Comparison of ENCODE assay signal across 8 cellular contexts in the genomic region with DNA sequence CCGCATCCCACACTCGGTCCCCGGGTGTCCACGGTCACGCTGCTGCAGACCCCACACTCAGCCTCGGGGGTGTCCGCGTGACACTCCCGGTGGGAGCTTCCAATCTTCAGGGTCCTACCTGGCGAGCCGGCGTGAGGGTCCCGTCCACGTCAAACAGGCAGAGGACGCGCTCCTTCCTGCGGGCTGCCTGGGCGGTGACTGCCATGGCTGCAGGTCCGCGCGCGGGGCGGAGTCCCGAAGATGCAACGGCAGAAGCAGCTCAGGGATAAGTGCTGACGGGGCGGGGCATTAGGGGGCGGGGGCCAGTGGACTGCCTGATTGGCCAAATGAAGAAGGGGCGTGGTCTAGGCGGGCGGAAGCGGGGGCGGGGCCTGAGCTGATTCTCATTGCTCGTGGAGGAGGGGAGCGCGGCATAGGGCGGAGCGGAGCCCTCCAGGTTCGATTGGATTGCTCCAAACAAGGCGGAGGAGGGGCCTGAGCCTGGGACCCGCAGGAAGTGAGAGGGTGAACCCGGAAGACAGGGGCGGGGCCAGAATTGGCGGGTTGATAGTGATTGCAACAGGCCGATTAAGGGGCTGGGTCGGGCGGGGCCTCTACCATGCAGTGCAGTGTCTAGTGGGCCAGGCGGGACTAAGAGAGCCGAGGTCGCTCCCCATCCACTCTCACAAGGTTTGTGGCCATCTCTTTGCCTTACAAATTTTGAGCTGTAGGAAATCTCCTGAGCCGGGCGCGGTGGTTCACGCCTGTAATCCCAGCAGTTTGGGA. TPM values are rescaled to one million over a fixed set of nuclear protein-coding genes. Genes with fewer than 3 reads are reported as not detected.
DNase-seq lines count a peak whose midpoint lies in the region; ATAC-seq, FAIRE-seq and TF ChIP-seq lines count a peak whose summit lies in the region.

A gene (minus strand): TSS at position 240 of the 765 bp plus-strand sequence. CDS start 35 bp downstream, at position 205.

- TF ChIP-seq EP300 in upper lobe of left lung (IDR thresholded peaks at IDR 0.05) = no peak

- TF ChIP-seq CTCF in adrenal gland (IDR thresholded peaks at IDR 0.05) = no peak
- no peak for TF ChIP-seq CTCF in heart right ventricle (IDR thresholded peaks at IDR 0.05)
- TF ChIP-seq CTCF in upper lobe of left lung (IDR thresholded peaks at IDR 0.05) = no peak

- WGBS in adrenal gland, 4 donors = 1 to 4% (median 1%) methylated on average over 11 to 54 of the region's 54 CpGs
- 0 to 1% methylated on average over 54 of the region's 54 CpGs for WGBS in heart right ventricle, 2 donors
- 0 to 2% methylated on average over 10 to 48 of the region's 54 CpGs for WGBS in upper lobe of left lung, 2 donors

- intact Hi-C loops in adrenal gland (cut with DNase I) (loop anchor here in 1 of 2 donors (10.0 kb wide), 1 partner anchor 45 kb away; a partner anchor contains a TSS), heart right ventricle (cut with DNase I) (loop anchor here in 7 of 10 donors (1.0 to 10.0 kb wide), 5 partner anchors 42 to 195 kb away; a partner anchor contains a TSS), posterior cingulate gyrus (cut with DNase I) (loop anchor here (5.0 kb wide), 1 partner anchor 47 kb away; a partner anchor contains a TSS)

- H3K36me3 ChIP-seq in adrenal gland (replicated peaks in 1 of 2) = no peaks in the 10 kb centered on the region
- H3K36me3 ChIP-seq in heart right ventricle = peaks cover 0 to 8% (median 0%) of the 10 kb centered on the region in 9 donors
- peaks cover 0 to 7% (median 2%) of the 10 kb centered on the region in 4 donors for H3K36me3 ChIP-seq in upper lobe of left lung

- TF ChIP-seq POLR2A in GM12892 (IDR thresholded peaks at IDR 0.05; ENCODE audit: low read depth, low read length) = peak; percentile 62; the same call in 1 of the 2 replicates
- TF ChIP-seq POLR2A in adrenal gland (IDR thresholded peaks at IDR 0.05) = peak; percentile 89 to 97
- TF ChIP-seq POLR2A in upper lobe of left lung (IDR thresholded peaks at IDR 0.05) = peak in 3 of 4 donors; percentile 58 to 97 (median 69)

- H3K27me3 ChIP-seq in adrenal gland (no peaks in the 10 kb centered on the region), heart right ventricle (no peaks in the 10 kb centered on the region), upper lobe of left lung (no peaks in the 10 kb centered on the region)

- H3K27ac ChIP-seq in adrenal gland (peak within 1 kb of the TSS; percentile 44 to 91 (median 81)), heart right ventricle (peak within 1 kb of the TSS in 9 of 10 donors; percentile 58 to 90 (median 78)), upper lobe of left lung (peak within 1 kb of the TSS; percentile 69 to 97 (median 86))

- H3K9me3 ChIP-seq in adrenal gland (replicated peaks in 1 of 3) (no peaks in the 10 kb centered on the region), heart right ventricle (no peaks in the 10 kb centered on the region), upper lobe of left lung (no peaks in the 10 kb centered on the region)

- H3K4me1 ChIP-seq in adrenal gland (replicated peaks in 1 of 2) (peaks cover 8 to 15% of the 10 kb centered on the region in 2 donors), heart right ventricle (peaks cover 4 to 27% (median 19%) of the 10 kb centered on the region in 9 donors), upper lobe of left lung (peaks cover 7 to 42% (median 19%) of the 10 kb centered on the region in 4 donors)

- peak; percentile 99 for FAIRE-seq in GM12892 (lab: Jason Lieb, UNC)

- ATAC-seq in HG02852 (IDR thresholded peaks at IDR 0.05; ENCODE audit: unreplicated experiment) (peak; percentile 89), heart right ventricle (peak; percentile 98 to 100 (median 99)), upper lobe of left lung (ENCODE audit: low FRiP score in 2 of 2) (peak; percentile 99)

- H3K4me3 ChIP-seq in adrenal gland (peak within 1 kb of the TSS; percentile 62 to 96 (median 86)), heart right ventricle (peak within 1 kb of the TSS; percentile 68 to 97 (median 92)), upper lobe of left lung (peak within 1 kb of the TSS; percentile 63 to 93 (median 88))

- DNase-seq in GM12892 (ENCODE audit: insufficient read length) = peak; percentile 100
- DNase-seq in NCI-H146 (lab: John Stamatoyannopoulos, UW) = peak; percentile 99
- peak; percentile 100 for DNase-seq in T-helper 1 cell
- DNase-seq in adrenal gland = peak; percentile 100
- peak; percentile 100 for DNase-seq in heart right ventricle
- DNase-seq in posterior cingulate gyrus = peak; percentile 100
- DNase-seq in upper lobe of left lung = peak; percentile 100

RNA-seq across cellular contexts. Expression of the gene that starts here (rescaled TPM):
- polyA plus RNA-seq in GM12892 (2012; ENCODE audit: missing spikeins) = 18.9 TPM
- total RNA-seq in adrenal gland (100 to 1,000 TPM in 1 of 8 donors, 10 to 100 TPM in 7; 49.5 to 105 (median 74.0) TPM), heart right ventricle (10 to 100 TPM; 13.8 to 26.6 (median 21.9) TPM), upper lobe of left lung (100 to 1,000 TPM in 4 of 6 donors, 10 to 100 TPM in 2; 42.1 to 226 (median 105) TPM)
- polyA plus RNA-seq in adrenal gland (10 to 100 TPM; 37.8 to 53.0 (median 43.0) TPM), heart right ventricle (10 to 100 TPM; 18.1 to 43.5 TPM)

Comparison
In these comparisons a context has a peak if more than half of its experiments do, and no peak if none do; other contexts are left out.
1. Peak in every context shown above with its lines: DNase-seq, ATAC-seq, H3K4me3 ChIP-seq and H3K27ac ChIP-seq.